8 cellular contexts compared by ENCODE assay signal in the genomic region with DNA sequence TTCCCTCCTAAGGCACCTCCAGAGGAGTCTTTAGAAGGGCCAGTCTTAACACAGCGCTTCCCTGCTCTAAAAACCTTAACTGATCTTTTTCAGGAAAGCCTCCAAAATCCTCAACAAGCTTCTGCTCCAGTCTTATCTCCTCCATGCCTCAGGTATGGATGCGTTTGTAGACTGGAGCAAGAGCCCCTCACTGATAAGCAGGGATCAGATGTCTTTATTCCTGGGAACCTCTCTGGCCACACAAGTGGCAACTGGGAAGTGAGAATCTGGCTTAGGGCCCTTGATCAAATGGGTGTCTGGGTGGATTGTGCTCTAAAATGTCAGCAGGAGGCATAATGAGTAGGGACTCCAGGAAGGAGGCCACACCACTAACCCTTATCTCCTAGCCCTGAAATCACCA. TPM values are rescaled to one million over a fixed set of nuclear protein-coding genes. Genes with fewer than 3 reads are reported as not detected.
DNase-seq lines count a peak whose midpoint lies in the region; ATAC-seq and TF ChIP-seq lines count a peak whose summit lies in the region.

No MANE protein-coding gene starts in this region.

- no peaks in the 10 kb centered on the region for H3K36me3 Mint-ChIP-seq in activated naive CD4-positive, alpha-beta T cell treated with anti-CD3 and anti-CD28 coated beads, Interleukin-2, amount 10 ng/mL, durations not matched to agents 7 days and 5 days
- H3K36me3 Mint-ChIP-seq in T-cell (no peaks in the 10 kb centered on the region), type B pancreatic cell (peaks cover 9% of the 10 kb centered on the region)

- H4K20me1 ChIP-seq in hepatocyte (ENCODE audit: insufficient read depth, poor library complexity, severe bottlenecking) = no peaks in the 10 kb centered on the region

- peaks cover 12% of the 10 kb centered on the region for H3K4me1 ChIP-seq in hepatocyte (ENCODE audit: insufficient read depth)

- peaks cover 9% of the 10 kb centered on the region for H3K4me1 Mint-ChIP-seq in activated naive CD4-positive, alpha-beta T cell treated with anti-CD3 and anti-CD28 coated beads, Interleukin-2, amount 10 ng/mL, durations not matched to agents 7 days and 5 days
- H3K4me1 Mint-ChIP-seq in T-cell (peaks cover 6 to 10% (median 8%) of the 10 kb centered on the region in 3 donors), type B pancreatic cell (ENCODE audit: unreplicated experiment) (peaks cover 20% of the 10 kb centered on the region)

- TF ChIP-seq CTCF in hepatocyte (IDR thresholded peaks at IDR 0.05; ENCODE audit: poor library complexity) = no peak
- TF ChIP-seq CTCF in type B pancreatic cell (conservative IDR thresholded peaks at IDR 0.05) = no peak

- H3K4me3 Mint-ChIP-seq in activated naive CD4-positive, alpha-beta T cell treated with anti-CD3 and anti-CD28 coated beads, Interleukin-2, amount 10 ng/mL, durations not matched to agents 7 days and 5 days = peak overlapping the region; percentile 8
- peak overlapping the region; percentile 78 to 86 (median 85) for H3K4me3 Mint-ChIP-seq in T-cell
- H3K4me3 Mint-ChIP-seq in type B pancreatic cell = peak overlapping the region; percentile 98

- DNase-seq in activated naive CD4-positive, alpha-beta T cell treated with anti-CD3 and anti-CD28 coated beads, Interleukin-2, amount 10 ng/mL, durations not matched to agents 7 days and 5 days = no peak
- no peak for DNase-seq in activated naive CD4-positive, alpha-beta T cell treated with Interleukin-2 at 50 U/mL for 16 hours
- DNase-seq in T-cell (no peak), hepatocyte (ENCODE audit: low spot score) (no peak), type B pancreatic cell (ENCODE audit: extremely low spot score, unreplicated experiment) (no peak)

- no peaks in the 10 kb centered on the region for H3K9me2 ChIP-seq in hepatocyte (replicated peaks; ENCODE audit: insufficient read depth)

- POLR2A ChIA-PET in T-cell (lab: Charles Lee) = no interaction called here

- CTCF ChIA-PET in activated naive CD4-positive, alpha-beta T cell treated with anti-CD3 and anti-CD28 coated beads, Interleukin-2, amount 10 ng/mL, durations not matched to agents 7 days and 5 days (lab: Charles Lee) = no interaction called here
- CTCF ChIA-PET in T-cell (lab: Charles Lee) = no interaction called here

- 47% methylated on average over 2 of the region's 2 CpGs for WGBS in hepatocyte (ENCODE audit: low lambda C conversion rate, missing lambda C conversion rate)

- peaks cover 49% of the 10 kb centered on the region for H3K79me2 ChIP-seq in hepatocyte

- no peak for ATAC-seq in T-cell (replicated peaks in 1 of 4)
- no peak for ATAC-seq in HG03521 (IDR thresholded peaks at IDR 0.05; ENCODE audit: unreplicated experiment)
- ATAC-seq in HG03571 (IDR thresholded peaks at IDR 0.05; ENCODE audit: unreplicated experiment) = no peak
- ATAC-seq in HG03432 (IDR thresholded peaks at IDR 0.05; ENCODE audit: unreplicated experiment) = no peak

- H3K27ac ChIP-seq in hepatocyte = no peak overlapping the region

- H3K9me3 ChIP-seq in hepatocyte (ENCODE audit: low read depth) = no peaks in the 10 kb centered on the region

- peak overlapping the region; percentile 54 for H3K4me3 ChIP-seq in hepatocyte

- H3K9me3 Mint-ChIP-seq in activated naive CD4-positive, alpha-beta T cell treated with anti-CD3 and anti-CD28 coated beads, Interleukin-2, amount 10 ng/mL, durations not matched to agents 7 days and 5 days = no peaks in the 10 kb centered on the region
- H3K9me3 Mint-ChIP-seq in T-cell = no peaks in the 10 kb centered on the region
- H3K9me3 Mint-ChIP-seq in type B pancreatic cell = no peaks in the 10 kb centered on the region

- peak overlapping the region; percentile 85 for H3K4me2 ChIP-seq in hepatocyte

- H3K27me3 ChIP-seq in hepatocyte = no peaks in the 10 kb centered on the region

- no peak overlapping the region for H2AFZ ChIP-seq in hepatocyte

- H3K36me3 ChIP-seq in hepatocyte (replicated peaks; ENCODE audit: insufficient read depth, low read depth) = no peaks in the 10 kb centered on the region

- H3K27me3 Mint-ChIP-seq in activated naive CD4-positive, alpha-beta T cell treated with anti-CD3 and anti-CD28 coated beads, Interleukin-2, amount 10 ng/mL, durations not matched to agents 7 days and 5 days = peaks cover 74% of the 10 kb centered on the region
- H3K27me3 Mint-ChIP-seq in T-cell (peaks cover 49 to 61% of the 10 kb centered on the region in 2 donors), type B pancreatic cell (peaks cover 7% of the 10 kb centered on the region)

- H3K27ac Mint-ChIP-seq in activated naive CD4-positive, alpha-beta T cell treated with anti-CD3 and anti-CD28 coated beads, Interleukin-2, amount 10 ng/mL, durations not matched to agents 7 days and 5 days = no peak overlapping the region
- H3K27ac Mint-ChIP-seq in T-cell (peak overlapping the region in 1 of 2 donors; percentile 51), type B pancreatic cell (peak overlapping the region; percentile 89)

RNA-seq across cellular contexts. Expression of a gene that starts 1.4 kb away (rescaled TPM):
- total RNA-seq in T-cell (under 1 TPM in 4 of 5 donors, not detected in 1; 0.05 to 0.13 (median 0.11) TPM), hepatocyte (5.1 and 5.7 TPM in 2 replicates), type B pancreatic cell (ENCODE audit: low replicate concordance) (5.4 and 9.5 TPM in 2 replicates)
- polyA plus RNA-seq in hepatocyte = 3.0 and 3.7 TPM in 2 replicates

Comparison
In these comparisons a context has a peak if more than half of its experiments do, and no peak if none do; other contexts are left out.
1. H3K4me3 Mint-ChIP-seq: peak in every context shown above with its lines; median percentile 98 in type B pancreatic cell; 85 in T-cell; 8 in activated naive CD4-positive, alpha-beta T cell treated with anti-CD3 and anti-CD28 coated beads, Interleukin-2, amount 10 ng/mL, durations not matched to agents 7 days and 5 days.